In the genomic region with DNA sequence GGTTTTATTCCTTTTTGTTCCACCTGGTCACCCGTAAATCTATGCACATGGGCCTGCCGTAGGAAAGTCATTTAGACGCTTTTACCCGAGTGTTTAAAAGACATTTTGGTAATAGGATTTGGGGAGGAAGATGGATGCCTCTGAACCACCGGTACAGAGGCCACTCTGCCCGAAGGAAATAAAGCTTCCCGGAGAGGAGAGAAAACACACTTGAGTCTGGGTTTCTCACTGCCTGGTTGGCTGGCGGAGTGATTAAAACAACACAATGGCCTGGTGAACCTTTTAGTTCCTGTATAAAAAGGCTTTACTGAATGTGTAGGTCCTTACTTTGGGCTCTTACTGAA, we compare ENCODE assay signal across 8 cellular contexts. TPM values are rescaled to one million over a fixed set of nuclear protein-coding genes. Genes with fewer than 3 reads are reported as not detected.
DNase-seq lines count a peak whose midpoint lies in the region; ATAC-seq and TF ChIP-seq lines count a peak whose summit lies in the region.

No MANE protein-coding gene starts in this region.

- H3K9me3 Mint-ChIP-seq in activated T-cell treated with anti-CD3 and anti-CD28 coated beads, Interleukin-2, amount 50 U/mL, for 24 hours, result peaks cover 3% of the 10 kb centered on the region

- no peaks in the 10 kb centered on the region for H3K27me3 Mint-ChIP-seq in activated T-cell treated with anti-CD3 and anti-CD28 coated beads, Interleukin-2, amount 50 U/mL, for 24 hours

- H3K4me1 Mint-ChIP-seq in activated T-cell treated with anti-CD3 and anti-CD28 coated beads, Interleukin-2, amount 50 U/mL, for 24 hours (ENCODE audit: low read depth), result peaks cover 32% of the 10 kb centered on the region

- H3K4me3 Mint-ChIP-seq in activated T-cell treated with anti-CD3 and anti-CD28 coated beads, Interleukin-2, amount 50 U/mL, for 24 hours, result peak overlapping the region; percentile 92

- peaks cover 11% of the 10 kb centered on the region for H3K36me3 Mint-ChIP-seq in activated T-cell treated with anti-CD3 and anti-CD28 coated beads, Interleukin-2, amount 50 U/mL, for 24 hours (ENCODE audit: low read depth)

- TF ChIP-seq CTCF in retinal pigment epithelial cell (conservative IDR thresholded peaks at IDR 0.05; ENCODE audit: low read depth, low read length), result no peak

- peak overlapping the region; percentile 98 for H3K27ac Mint-ChIP-seq in activated T-cell treated with anti-CD3 and anti-CD28 coated beads, Interleukin-2, amount 50 U/mL, for 24 hours

- peak overlapping the region; percentile 66 for H3K4me3 ChIP-seq in retinal pigment epithelial cell (ENCODE audit: low read length)

- peak; percentile 5 for DNase-seq in COLO829 (ENCODE audit: low spot score)
- DNase-seq in NCI-H1105 treated with DMSO at 0.1 percent for 48 hours (lab: John Stamatoyannopoulos, UW), result peak; percentile 50
- DNase-seq in activated T-cell treated with anti-CD3 and anti-CD28 coated beads, Interleukin-2, amount 50 U/mL, for 24 hours, result no peak
- peak in 34 of 42 donors; percentile 11 to 64 (median 31) for DNase-seq in head of caudate nucleus
- DNase-seq in retinal pigment epithelial cell (ENCODE audit: low read depth), result no peak
- DNase-seq in central memory CD4-positive, alpha-beta T cell, result no peak
- no peak for DNase-seq in A172 (ENCODE audit: low spot score)

- peak; percentile 5 for ATAC-seq in GM21390 (IDR thresholded peaks at IDR 0.05; ENCODE audit: unreplicated experiment)

- intact Hi-C loops in head of caudate nucleus (cut with DNase I), result loop anchor here (5.0 to 10.0 kb wide), 2 partner anchors 158 to 295 kb away; partner anchors contain the start of genes ARHGAP21 and GPR158

RNA-seq across cellular contexts. Expression of gene THNSL1, which starts 0.8 kb away (rescaled TPM):
- total RNA-seq in A172 (2014; rRNA removed; shearing (Covaris generic)), result 5.1 and 5.5 TPM in 2 replicates

RNA-seq across cellular contexts. Expression of gene ENKUR, which starts 1.3 kb away (rescaled TPM):
- total RNA-seq in A172 (2014; rRNA removed; shearing (Covaris generic)), result not detected in 2 replicates

Comparison
In these comparisons a context has a peak if more than half of its experiments do, and no peak if none do; other contexts are left out.
1. DNase-seq: peak in COLO829 (single experiment), NCI-H1105 treated with DMSO at 0.1 percent for 48 hours (single experiment) and head of caudate nucleus (34 of 42); none in activated T-cell treated with anti-CD3 and anti-CD28 coated beads, Interleukin-2, amount 50 U/mL, for 24 hours (single experiment), retinal pigment epithelial cell (single experiment), central memory CD4-positive, alpha-beta T cell (single experiment) and A172 (single experiment).